22 cellular contexts compared by ENCODE assay signal in genomic region chr2:216074380-216074779, GRCh38.
"Had no signal": no experiment of that assay in that cellular context is flagged by ENCODE, and none has a peak within 500 bp of the region (broad histone marks: within the 10 kb centered on the region; RNA-seq: fewer than 3 reads in every experiment).

No MANE protein-coding gene starts in this region.

- H3K27me3 ChIP-seq: body of pancreas, esophagus muscularis mucosa, left lung, suprapubic skin had no signal

- H3K27me3 Mint-ChIP-seq: T-cell had no signal

- H3K4me3 ChIP-seq: body of pancreas, coronary artery, esophagus muscularis mucosa, left lung, mucosa of descending colon, suprapubic skin had no signal

- DNase-seq: activated CD4-positive, alpha-beta T cell treated with anti-CD3 and anti-CD28 coated beads for 1 hour; activated CD8-positive, alpha-beta memory T cell treated with anti-CD3 and anti-CD28 coated beads, Interleukin-2, amount 50 U/mL, for 48 hours; activated effector memory CD4-positive, alpha-beta T cell treated with Interleukin-2 at 50 U/mL for 16 hours; activated naive CD4-positive, alpha-beta T cell treated with anti-CD3 and anti-CD28 coated beads, Interleukin-2, amount 50 U/mL, for 16 hours; amniotic stem cell; body of pancreas; effector CD4-positive, alpha-beta T cell; hippocampal formation; kidney; left lung; mammary epithelial cell; mucosa of descending colon; natural killer cell; posterior cingulate gyrus; stimulated activated CD4-positive, alpha-beta T cell treated with anti-CD3 and anti-CD28 coated beads, Interleukin-15, amount 100 ng/mL, for 24 hours; stimulated activated CD4-positive, alpha-beta T cell treated with anti-CD3 and anti-CD28 coated beads, Interleukin-4, amount 100 ng/mL, for 24 hours; stimulated activated naive CD8-positive, alpha-beta T cell treated with anti-CD3 and anti-CD28 coated beads, Interleukin-15, Interleukin-2, amounts not matched to agents 100 U/mL and 50 U/mL, for 24 hours; T-cell; trophoblast cell had no signal

- H3K9me3 Mint-ChIP-seq: natural killer cell, T-cell had no signal

- H3K36me3 ChIP-seq: left lung, suprapubic skin had no signal

- H3K36me3 Mint-ChIP-seq: natural killer cell had no signal

- H3K4me3 Mint-ChIP-seq: natural killer cell had no signal

- ATAC-seq: body of pancreas, left lung, natural killer cell, T-cell had no signal

- H3K27ac ChIP-seq: body of pancreas, coronary artery, esophagus muscularis mucosa, left lung, suprapubic skin had no signal

- H3K27ac Mint-ChIP-seq: natural killer cell had no signal

- H3K4me1 ChIP-seq: esophagus muscularis mucosa, suprapubic skin had no signal

- H3K9me3 ChIP-seq: body of pancreas, esophagus muscularis mucosa, left lung, mucosa of descending colon, suprapubic skin had no signal
